In the genomic region with DNA sequence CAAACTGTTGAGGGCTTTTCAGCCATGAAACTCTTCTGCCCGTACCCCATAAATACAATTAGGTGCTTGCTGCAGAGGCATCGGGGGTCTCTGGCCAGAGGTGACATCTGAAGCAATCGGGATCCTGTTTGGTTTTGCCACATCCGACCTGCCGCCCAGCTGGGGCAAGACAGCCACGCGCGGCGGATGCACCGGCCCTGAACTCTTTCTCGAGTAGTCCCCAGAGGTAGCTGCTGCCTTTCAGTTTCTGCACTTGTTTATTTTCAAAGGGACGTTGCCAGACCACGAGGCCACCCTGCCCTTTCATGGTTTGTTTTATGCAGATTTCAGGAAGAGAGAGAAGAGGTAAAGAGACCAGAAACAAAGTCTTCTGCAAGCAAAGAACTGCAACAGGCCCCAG, we compare ENCODE assay signal across 8 cellular contexts. TPM values are rescaled to one million over a fixed set of nuclear protein-coding genes. Genes with fewer than 3 reads are reported as not detected.
A peak's percentile ranks its signal among the peaks of the same experiment; 100 is the strongest.
DNase-seq lines count a peak whose midpoint lies in the region; ATAC-seq, FAIRE-seq and TF ChIP-seq lines count a peak whose summit lies in the region.

No MANE protein-coding gene starts in this region.

- TF ChIP-seq CTCF in HEK293 (tag by site-specific recombination; IDR thresholded peaks at IDR 0.05) (no peak), OCI-LY3 (IDR thresholded peaks at IDR 0.05; ENCODE audit: low read depth, low read length) (no peak), endothelial cell of umbilical vein (IDR thresholded peaks at IDR 0.05; ENCODE audit: extremely low read depth in 1 of 2, insufficient read depth in 1 of 2, low read depth in 1 of 2, low read length in 2 of 2) (no peak), thoracic aorta (IDR thresholded peaks at IDR 0.05) (no peak), colonic mucosa (IDR thresholded peaks at IDR 0.05) (no peak), HFFc6 (IDR thresholded peaks at IDR 0.05) (no peak)

- H4K20me1 ChIP-seq in OCI-LY3 (ENCODE audit: insufficient read depth, low read length) (no peaks in the 10 kb centered on the region), endothelial cell of umbilical vein (replicated peaks; ENCODE audit: control insufficient read depth, extremely low read depth, insufficient read depth, low read length) (no peaks in the 10 kb centered on the region)

- 0 out of 2 replicates have a peak overlapping the region, but pooled peaks have one; percentile 3 for H3K27ac ChIP-seq in HEK293 (ENCODE audit: extremely low read depth, low read depth, low read length)
- H3K27ac ChIP-seq in OCI-LY3 (ENCODE audit: low read length), result no peak overlapping the region
- no peak overlapping the region for H3K27ac ChIP-seq in endothelial cell of umbilical vein (ENCODE audit: insufficient read depth, low read depth, low read length)
- no peak overlapping the region for H3K27ac ChIP-seq in thoracic aorta
- H3K27ac ChIP-seq in colonic mucosa, result no peak overlapping the region

- ATAC-seq in GM18511 (IDR thresholded peaks at IDR 0.05; ENCODE audit: unreplicated experiment) (peak; percentile 92), thoracic aorta (ENCODE audit: insufficient number of reproducible peaks, low FRiP score, low read depth) (no peak)

- no peak overlapping the region for H2AFZ ChIP-seq in OCI-LY3 (ENCODE audit: low read depth, low read length)
- no peak overlapping the region for H2AFZ ChIP-seq in endothelial cell of umbilical vein (ENCODE audit: low read depth, low read length)

- H3K9ac ChIP-seq in OCI-LY3 (ENCODE audit: low read length) (no peak overlapping the region), endothelial cell of umbilical vein (replicated peaks; ENCODE audit: extremely low read depth, insufficient read depth, low read length) (no peak overlapping the region), colonic mucosa (ENCODE audit: low read depth in 2 of 2, low read length in 2 of 2) (peak overlapping the region in 1 of 2 donors; percentile 34)

- H3K4me1 Mint-ChIP-seq in HFFc6 (ENCODE audit: low read depth), result peaks cover 39% of the 10 kb centered on the region

- dilution Hi-C loops in endothelial cell of umbilical vein (cut with MboI; ENCODE audit: extremely low pct_ligation_motif_present, low sequenced_read_pairs), result no loop called here

- H3K9me1 ChIP-seq in endothelial cell of umbilical vein (replicated peaks; ENCODE audit: control insufficient read depth, extremely low read depth, insufficient read depth, low read length), result no peaks in the 10 kb centered on the region

- H3K27me3 ChIP-seq in OCI-LY3 (ENCODE audit: low read depth, low read length), result no peaks in the 10 kb centered on the region
- no peaks in the 10 kb centered on the region for H3K27me3 ChIP-seq in endothelial cell of umbilical vein (ENCODE audit: control insufficient read depth in 2 of 2, insufficient read depth in 2 of 2, low read length in 2 of 2)
- H3K27me3 ChIP-seq in thoracic aorta (replicated peaks; ENCODE audit: insufficient read depth), result no peaks in the 10 kb centered on the region
- H3K27me3 ChIP-seq in colonic mucosa, result no peaks in the 10 kb centered on the region

- no peaks in the 10 kb centered on the region for H3K9me3 ChIP-seq in HEK293 (ENCODE audit: control insufficient read depth, insufficient read depth, low read depth, low read length)
- no peaks in the 10 kb centered on the region for H3K9me3 ChIP-seq in OCI-LY3 (ENCODE audit: insufficient read depth, low read length)
- H3K9me3 ChIP-seq in endothelial cell of umbilical vein (replicated peaks; ENCODE audit: control insufficient read depth, insufficient read depth, low read length), result no peaks in the 10 kb centered on the region
- H3K9me3 ChIP-seq in thoracic aorta, result no peaks in the 10 kb centered on the region
- no peaks in the 10 kb centered on the region for H3K9me3 ChIP-seq in colonic mucosa

- BruUV-seq in endothelial cell of umbilical vein (replicated peaks; lab: Mats Ljungman, UMichigan), result no TSS peak

- CTCF ChIA-PET in HEK293 (lab: Yijun Ruan, JAX) (interaction anchor here (1.1 kb wide), 1 partner anchor 123 kb away, joined by 3 read pairs; no protein-coding TSS in a partner anchor), endothelial cell of umbilical vein (lab: Charles Lee) (interaction anchor here (0.6 to 1.4 kb wide), 3 partner anchors 14 to 56 kb away, joined by 3 to 5 read pairs (median 3); no protein-coding TSS in a partner anchor)

- peak; percentile 76 for DNase-seq in endothelial cell of umbilical vein (ENCODE audit: low read depth, low spot score)
- DNase-seq in thoracic aorta (ENCODE audit: low spot score), result no peak
- DNase-seq in NCI-H1105 (lab: John Stamatoyannopoulos, UW), result no peak
- no peak for DNase-seq in colonic mucosa
- no peak for DNase-seq in HFFc6

- FAIRE-seq in endothelial cell of umbilical vein (lab: Jason Lieb, UNC), result no peak

- no peaks in the 10 kb centered on the region for H3K9me3 Mint-ChIP-seq in HFFc6

- POLR2A ChIA-PET in HEK293 (lab: Yijun Ruan, JAX), result no interaction called here
- POLR2A ChIA-PET in endothelial cell of umbilical vein (lab: Charles Lee), result interaction anchor here (1.4 kb wide), 1 partner anchor 11 kb away, joined by 6 read pairs; a partner anchor contains a TSS

- H3K4me3 Mint-ChIP-seq in HFFc6, result no peak overlapping the region

- H3K4me2 ChIP-seq in OCI-LY3 (ENCODE audit: low read length) (peak overlapping the region; percentile 65), endothelial cell of umbilical vein (ENCODE audit: insufficient read depth, low read length) (no peak overlapping the region)

- H3K36me3 Mint-ChIP-seq in HFFc6 (ENCODE audit: low read depth), result no peaks in the 10 kb centered on the region

- no peak overlapping the region for H3K27ac Mint-ChIP-seq in HFFc6

- TF ChIP-seq POLR2A in endothelial cell of umbilical vein (IDR thresholded peaks at IDR 0.05; ENCODE audit: low read depth, low read length), result no peak

- H3K4me3 ChIP-seq in HEK293 (ENCODE audit: low read depth, low read length), result no peak overlapping the region
- H3K4me3 ChIP-seq in OCI-LY3 (ENCODE audit: low read length), result peak overlapping the region; percentile 39
- H3K4me3 ChIP-seq in endothelial cell of umbilical vein (replicated peaks in 1 of 3; ENCODE audit: insufficient read depth in 1 of 3, low read depth in 1 of 3, low read length in 3 of 3), result no peak overlapping the region
- H3K4me3 ChIP-seq in thoracic aorta, result peak overlapping the region; percentile 1
- H3K4me3 ChIP-seq in colonic mucosa, result no peak overlapping the region

- peaks cover 3% of the 10 kb centered on the region for H3K27me3 Mint-ChIP-seq in HFFc6 (ENCODE audit: insufficient read depth)

- intact Hi-C loops in endothelial cell of umbilical vein (cut with micrococcal nuclease), result no loop called here
- intact Hi-C loops in colonic mucosa (cut with DNase I), result no loop called here

- H3K79me2 ChIP-seq in OCI-LY3 (ENCODE audit: low read length), result no peaks in the 10 kb centered on the region
- H3K79me2 ChIP-seq in endothelial cell of umbilical vein (ENCODE audit: control insufficient read depth, insufficient read depth, low read length), result no peaks in the 10 kb centered on the region

- H3K36me3 ChIP-seq in HEK293 (ENCODE audit: control insufficient read depth in 2 of 2, insufficient read depth in 1 of 2, low read length in 2 of 2), result peaks cover 0 to 12% of the 10 kb centered on the region in 2 experiments; a peak in 1 of 3 replicates
- no peaks in the 10 kb centered on the region for H3K36me3 ChIP-seq in OCI-LY3 (replicated peaks; ENCODE audit: low read depth, low read length)
- no peaks in the 10 kb centered on the region for H3K36me3 ChIP-seq in endothelial cell of umbilical vein (ENCODE audit: control insufficient read depth in 2 of 2, extremely low read depth in 1 of 2, insufficient read depth in 2 of 2, low read length in 2 of 2)
- H3K36me3 ChIP-seq in thoracic aorta, result no peaks in the 10 kb centered on the region
- no peaks in the 10 kb centered on the region for H3K36me3 ChIP-seq in colonic mucosa

- peaks cover 25% of the 10 kb centered on the region for H3K4me1 ChIP-seq in HEK293 (ENCODE audit: control insufficient read depth, insufficient read depth, low read length)
- H3K4me1 ChIP-seq in OCI-LY3 (ENCODE audit: low read length), result peaks cover 9% of the 10 kb centered on the region
- H3K4me1 ChIP-seq in endothelial cell of umbilical vein (ENCODE audit: control insufficient read depth, extremely low read depth, insufficient read depth, low read length), result peaks cover 33% of the 10 kb centered on the region
- peaks cover 18 to 52% of the 10 kb centered on the region in 2 donors for H3K4me1 ChIP-seq in thoracic aorta (ENCODE audit: control insufficient read depth in 1 of 2, low read depth in 2 of 2)
- H3K4me1 ChIP-seq in colonic mucosa, result peaks cover 9% of the 10 kb centered on the region

TF ChIP-seq in HEK293, 187 proteins besides CTCF, POLR2A, EP300 and RAD21 (continues in another document):
- TF ChIP-seq KLF8 (tag by site-specific recombination; IDR thresholded peaks at IDR 0.05) (no peak), FEZF1 (tag by site-specific recombination; IDR thresholded peaks at IDR 0.05) (peak; percentile 87)

TF ChIP-seq in endothelial cell of umbilical vein, 7 proteins besides CTCF, POLR2A, EP300 and RAD21 (continues in another document):
- no peak for TF ChIP-seq EZH2 (IDR thresholded peaks at IDR 0.05; ENCODE audit: borderline replicate concordance, low read depth, low read length, severe bottlenecking)

RNA-seq across cellular contexts. Expression of a gene that starts 10.6 kb away (rescaled TPM):
- total RNA-seq in endothelial cell of umbilical vein (65.5 and 72.5 TPM in 2 replicates), thoracic aorta (10 to 100 TPM; 35.5 to 50.3 TPM), colonic mucosa (100 to 1,000 TPM; 158 to 201 TPM)
- 22.0 and 37.6 TPM in 2 replicates for polyA plus RNA-seq in endothelial cell of umbilical vein
- 17.9 and 18.2 TPM in 2 replicates for polyA plus RNA-seq in endothelial cell of umbilical vein (2011; cell fraction: cytosol; rRNA removed)
- polyA plus RNA-seq in endothelial cell of umbilical vein (2011; cell fraction: nucleus; rRNA removed), result 60.6 and 101 TPM in 2 replicates
- polyA plus RNA-seq in endothelial cell of umbilical vein (2012), result 43.7 and 45.8 TPM in 2 replicates
- polyA minus RNA-seq in endothelial cell of umbilical vein, result 26.9 and 34.4 TPM in 2 replicates
- polyA minus RNA-seq in endothelial cell of umbilical vein (2011; cell fraction: cytosol; rRNA and poly(A)+ RNA removed), result 26.7 TPM
- 31.4 and 46.2 TPM in 2 replicates for polyA minus RNA-seq in endothelial cell of umbilical vein (2011; cell fraction: nucleus; rRNA and poly(A)+ RNA removed)
- total RNA-seq in HFFc6 (2021; fragmentation: NEBNext Ultra II Directional; extraction: Animal tissue kit (Norgen Biotek cat#: 25700)), result 10 to 100 TPM; 19.0 to 23.8 (median 21.7) TPM

RNA-seq across cellular contexts. Expression of a gene that starts 46.3 kb away (rescaled TPM):
- total RNA-seq in endothelial cell of umbilical vein, result 11.1 and 12.6 TPM in 2 replicates
- 9.5 and 9.7 TPM in 2 replicates for polyA plus RNA-seq in endothelial cell of umbilical vein
- 7.0 and 7.9 TPM in 2 replicates for polyA plus RNA-seq in endothelial cell of umbilical vein (2011; cell fraction: cytosol; rRNA removed)
- 6.7 and 7.3 TPM in 2 replicates for polyA plus RNA-seq in endothelial cell of umbilical vein (2011; cell fraction: nucleus; rRNA removed)
- 10.1 and 10.4 TPM in 2 replicates for polyA plus RNA-seq in endothelial cell of umbilical vein (2012)
- polyA minus RNA-seq in endothelial cell of umbilical vein, result 6.7 and 6.9 TPM in 2 replicates
- polyA minus RNA-seq in endothelial cell of umbilical vein (2011; cell fraction: cytosol; rRNA and poly(A)+ RNA removed), result 2.7 TPM
- 3.6 and 4.9 TPM in 2 replicates for polyA minus RNA-seq in endothelial cell of umbilical vein (2011; cell fraction: nucleus; rRNA and poly(A)+ RNA removed)
- total RNA-seq in thoracic aorta, result 10 to 100 TPM in 1 of 2 donors, 1 to 10 TPM in 1; 9.6 to 12.9 TPM
- total RNA-seq in colonic mucosa, result 10 to 100 TPM in 1 of 2 donors, 1 to 10 TPM in 1; 7.0 to 10.0 TPM
- 1 to 10 TPM; 2.6 to 3.8 (median 3.4) TPM for total RNA-seq in HFFc6 (2021; fragmentation: NEBNext Ultra II Directional; extraction: Animal tissue kit (Norgen Biotek cat#: 25700))

Comparison
In these comparisons a context has a peak if more than half of its experiments do, and no peak if none do; other contexts are left out.
1. H3K4me3 ChIP-seq: peak in OCI-LY3 (single experiment) and thoracic aorta (single experiment); none in HEK293 (single experiment), endothelial cell of umbilical vein (0 of 3) and colonic mucosa (single experiment).